ENCODE assay signal across 9 cellular contexts in the genomic region with DNA sequence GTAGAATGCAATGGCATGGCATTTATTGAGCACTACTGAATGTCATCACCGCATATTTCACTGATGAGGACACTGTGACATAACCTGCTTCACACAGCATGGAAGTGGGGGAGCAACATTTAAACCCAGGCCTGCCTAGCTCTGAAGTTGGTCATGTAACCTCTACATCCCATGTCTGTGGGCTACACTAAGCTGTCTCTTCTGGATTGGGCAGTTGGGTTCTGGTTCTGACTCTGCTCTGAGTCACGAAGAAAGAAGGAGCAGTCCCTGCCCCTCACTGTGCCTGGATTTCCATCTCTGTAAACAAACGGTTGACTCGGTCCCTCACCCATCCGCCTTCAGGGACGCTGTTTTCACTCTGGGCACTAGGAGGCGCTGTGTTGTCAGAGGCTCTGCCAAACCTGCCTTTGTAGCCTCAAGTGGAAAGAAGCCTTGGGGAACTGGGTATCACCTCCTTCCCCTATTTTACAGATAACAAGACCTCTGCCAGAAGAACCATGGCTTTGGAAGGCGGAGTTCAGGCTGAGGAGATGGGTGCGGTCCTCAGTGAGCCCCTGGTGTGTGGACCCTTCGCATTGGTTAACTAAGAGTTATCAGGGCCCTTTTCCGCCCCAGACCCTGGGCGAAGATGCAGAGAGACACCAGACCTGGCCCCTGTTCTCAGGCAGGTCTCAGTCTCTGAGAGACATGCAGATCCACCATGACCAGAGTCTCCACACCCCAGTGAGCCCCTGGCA. TPM values are rescaled to one million over a fixed set of nuclear protein-coding genes. Genes with fewer than 3 reads are reported as not detected.
A peak's percentile ranks its signal among the peaks of the same experiment; 100 is the strongest.
DNase-seq lines count a peak whose midpoint lies in the region; ATAC-seq, FAIRE-seq and TF ChIP-seq lines count a peak whose summit lies in the region.
"Had no signal": no experiment of that assay in that cellular context is flagged by ENCODE, and none has a peak within 500 bp of the region (broad histone marks: within the 10 kb centered on the region; RNA-seq: fewer than 3 reads in every experiment).

No MANE protein-coding gene starts in this region.

- H3K36me3 ChIP-seq in bronchial epithelial cell (ENCODE audit: control insufficient read depth, insufficient read depth, low read length) (no peaks in the 10 kb centered on the region), HepG2 (replicated peaks in 1 of 2; ENCODE audit: control insufficient read depth in 1 of 2, insufficient read depth in 2 of 2, low read length in 2 of 2) (no peaks in the 10 kb centered on the region)

- CTCF ChIA-PET in WTC11 (lab: Charles Lee) (interaction anchor here (0.6 to 2.1 kb wide), 6 partner anchors 10 to 117 kb away, joined by 3 to 8 read pairs (median 4); no protein-coding TSS in a partner anchor), HepG2 (lab: Yijun Ruan, JAX; ENCODE audit: low intra/inter-chr PET ratio, low total read pairs) (interaction anchor here (1.4 to 2.8 kb wide), 3 partner anchors 40 to 98 kb away, joined by 6 to 40 read pairs (median 13); no protein-coding TSS in a partner anchor)

- 18% methylated on average over 9 of the region's 12 CpGs for WGBS in HepG2 (ENCODE audit: low lambda C conversion rate)

- H3K27ac Mint-ChIP-seq in WTC11: no peak overlapping the region

- peaks cover 13% of the 10 kb centered on the region for H3K4me1 Mint-ChIP-seq in WTC11

- peak; percentile 94 for TF ChIP-seq CTCF in WTC11 (IDR thresholded peaks at IDR 0.05)
- TF ChIP-seq CTCF in bronchial epithelial cell (IDR thresholded peaks at IDR 0.05; ENCODE audit: insufficient read depth, low read length, severe bottlenecking): peak; percentile 97
- peak; percentile 93 for TF ChIP-seq CTCF in HepG2 (CRISPR knock-in tag; IDR thresholded peaks at IDR 0.05)

- BruUV-seq in HepG2 (replicated peaks; lab: Mats Ljungman, UMichigan): no TSS peak

- peak; percentile 58 for ATAC-seq in GM18505 (IDR thresholded peaks at IDR 0.05; ENCODE audit: unreplicated experiment)
- ATAC-seq in WTC11: peak; percentile 85
- ATAC-seq in HepG2: peak; percentile 67
- ATAC-seq in GM19324 (IDR thresholded peaks at IDR 0.05; ENCODE audit: low FRiP score, unreplicated experiment): no peak

- H3K36me3 Mint-ChIP-seq in WTC11: no peaks in the 10 kb centered on the region

- H2AFZ ChIP-seq in HepG2 (ENCODE audit: low read length): no peak overlapping the region

- TF ChIP-seq EP300 in HepG2 (IDR thresholded peaks at IDR 0.05; ENCODE audit: low read depth in 2 of 2, low read length in 2 of 2) (no peak), HepG2 (CRISPR knock-in tag; IDR thresholded peaks at IDR 0.05; ENCODE audit: borderline replicate concordance) (no peak)

- peaks cover 13% of the 10 kb centered on the region for H3K27me3 Mint-ChIP-seq in WTC11 (ENCODE audit: low read depth)

- no peak for TF ChIP-seq POLR2A in GM18505 (IDR thresholded peaks at IDR 0.05; ENCODE audit: borderline replicate concordance, extremely low read depth, insufficient read depth, insufficient read length)
- TF ChIP-seq POLR2A in HepG2 (IDR thresholded peaks at IDR 0.05; ENCODE audit: insufficient read depth in 1 of 2, low read depth in 2 of 2, low read length in 2 of 2): no peak

- H3K4me1 ChIP-seq in HepG2 (ENCODE audit: insufficient read depth, low read length): no peaks in the 10 kb centered on the region

- in situ Hi-C loops in ACHN (cut with HindIII; ENCODE audit: low pct_ligation_motif_present, low pct_unique_long_range_greater_than_20kb, low sequenced_read_pairs) (no loop called here), HepG2 (cut with HindIII; ENCODE audit: extremely low pct_ligation_motif_present, low pct_unique_long_range_greater_than_20kb) (no loop called here)

- H3K79me2 ChIP-seq in HepG2 (ENCODE audit: insufficient read depth, low read length): no peaks in the 10 kb centered on the region

- no peak overlapping the region for H3K9ac ChIP-seq in HepG2 (ENCODE audit: insufficient read depth, low read depth, low read length)

- H3K4me3 ChIP-seq in bronchial epithelial cell (ENCODE audit: low read depth, low read length) (no peak overlapping the region), HepG2 (replicated peaks in 1 of 3; ENCODE audit: insufficient read depth in 1 of 3, low read depth in 2 of 3, low read length in 3 of 3) (no peak overlapping the region)
- H3K4me3 ChIP-seq: skin epidermis had no signal

- intact Hi-C loops in HepG2 (cut with micrococcal nuclease; ENCODE audit: unreplicated experiment): no loop called here

- no peak overlapping the region for H3K27ac ChIP-seq in HepG2 (ENCODE audit: extremely low read length, insufficient read depth, low read length)
- H3K27ac ChIP-seq: skin epidermis had no signal

- H3K27me3 ChIP-seq in bronchial epithelial cell (ENCODE audit: control insufficient read depth, insufficient read depth, low read length) (no peaks in the 10 kb centered on the region), HepG2 (ENCODE audit: control insufficient read depth in 1 of 2, insufficient read depth in 2 of 2, low read length in 2 of 2) (peaks cover 8 to 35% of the 10 kb centered on the region in 2 experiments; a peak in 3 of 5 replicates)

- peak; percentile 60; the same call in 1 of the 2 replicates for TF ChIP-seq RAD21 in HepG2 (CRISPR knock-in tag; IDR thresholded peaks at IDR 0.05)

- no peak overlapping the region for H3K4me2 ChIP-seq in HepG2 (ENCODE audit: low read depth, low read length)

- DNase-seq in ACHN (peak; percentile 75), NCI-H1694 treated with DMSO at 0.1 percent for 48 hours (lab: John Stamatoyannopoulos, UW) (peak; percentile 24), WTC11 (ENCODE audit: low spot score) (peak; percentile 92), bronchial epithelial cell (ENCODE audit: low read depth) (peak; percentile 71), HepG2 (ENCODE audit: low spot score) (peak; percentile 57)
- DNase-seq in stimulated activated CD4-positive, alpha-beta T cell treated with anti-CD3 and anti-CD28 coated beads, TNF-alpha, amount 100 ng/mL, for 48 hours (ENCODE audit: low read depth in 3 of 3): peak; percentile 62 to 74 (median 65)

- H3K9me3 ChIP-seq in HepG2 (ENCODE audit: low read length): no peaks in the 10 kb centered on the region

- H4K20me1 ChIP-seq in HepG2 (ENCODE audit: insufficient read depth, low read length): no peaks in the 10 kb centered on the region

- peak; percentile 93 for FAIRE-seq in bronchial epithelial cell (lab: Jason Lieb, UNC)
- peak; percentile 86 for FAIRE-seq in HepG2 (lab: Jason Lieb, UNC)

- H3K9me3 Mint-ChIP-seq in WTC11: no peaks in the 10 kb centered on the region

- POLR2A ChIA-PET in WTC11 (lab: Charles Lee): no interaction called here
- POLR2A ChIA-PET in HepG2 (lab: Yijun Ruan, JAX): no interaction called here

- H3K4me3 Mint-ChIP-seq in WTC11: no peak overlapping the region

RNA-seq across cellular contexts. Expression of a gene that starts 12.6 kb away (rescaled TPM):
- total RNA-seq in WTC11 (2021) (16.5 to 18.2 TPM (median 16.9 TPM) in 3 replicates), bronchial epithelial cell (4.5 and 5.1 TPM in 2 replicates), HepG2 (2016; rRNA removed; fragmentation: Illumina TruSeq; extraction: Trizol) (5.7 and 10.7 TPM in 2 replicates)
- 4.6 and 5.1 TPM in 2 replicates for total RNA-seq in HepG2 (2016; cell fraction: cytosol; rRNA removed; fragmentation: Illumina TruSeq; extraction: Trizol; ENCODE audit: low read depth)
- 3.7 and 12.1 TPM in 2 replicates for total RNA-seq in HepG2 (2016; cell fraction: insoluble cytoplasmic fraction; rRNA removed; fragmentation: Illumina TruSeq; extraction: Trizol)
- total RNA-seq in HepG2 (2016; cell fraction: membrane; rRNA removed; fragmentation: Illumina TruSeq; extraction: Trizol): 3.3 and 3.8 TPM in 2 replicates
- 20.3 and 20.6 TPM in 2 replicates for total RNA-seq in HepG2 (2016; cell fraction: nucleus; rRNA removed; fragmentation: Illumina TruSeq; extraction: Trizol)
- 28.8 and 37.7 TPM in 2 replicates for polyA plus RNA-seq in HepG2 (2011; rRNA removed)
- polyA plus RNA-seq in HepG2 (2011; cell fraction: cytosol; rRNA removed): 7.4 and 13.6 TPM in 2 replicates
- polyA plus RNA-seq in HepG2 (2011; cell fraction: nucleus; rRNA removed): 250 and 318 TPM in 2 replicates
- 17.9 and 20.3 TPM in 2 replicates for polyA plus RNA-seq in HepG2 (2012)
- 0.35 and 0.64 TPM in 2 replicates for polyA plus RNA-seq in HepG2 (2016; cell fraction: cytosol; fragmentation: Illumina TruSeq; extraction: Trizol; ENCODE audit: low read depth)
- 5.4 and 7.1 TPM in 2 replicates for polyA plus RNA-seq in HepG2 (2016; cell fraction: insoluble cytoplasmic fraction; fragmentation: Illumina TruSeq; extraction: Trizol; ENCODE audit: low read depth)
- polyA plus RNA-seq in HepG2 (2016; cell fraction: membrane; fragmentation: Illumina TruSeq; extraction: Trizol; ENCODE audit: low read depth): 0.76 and 0.94 TPM in 2 replicates
- 83.1 and 89.4 TPM in 2 replicates for polyA plus RNA-seq in HepG2 (2016; cell fraction: nucleus; fragmentation: Illumina TruSeq; extraction: Trizol; ENCODE audit: insufficient read depth, low read depth)
- polyA minus RNA-seq in HepG2 (2011; rRNA and poly(A)+ RNA removed; ENCODE audit: low replicate concordance): 41.7 and 126 TPM in 2 replicates
- 13.5 and 20.6 TPM in 2 replicates for polyA minus RNA-seq in HepG2 (2011; cell fraction: cytosol; rRNA and poly(A)+ RNA removed)
- polyA minus RNA-seq in HepG2 (2011; cell fraction: nucleus; rRNA and poly(A)+ RNA removed): 85.9 and 99.9 TPM in 2 replicates

RNA-seq across cellular contexts. Expression of a gene that starts 23.3 kb away (rescaled TPM):
- total RNA-seq in WTC11 (2021) (0.11 to 0.16 TPM in 2 of 3 replicates, not detected in the other), bronchial epithelial cell (0.26 TPM in 1 of 2 replicates, not detected in the other), HepG2 (2016; rRNA removed; fragmentation: Illumina TruSeq; extraction: Trizol) (0.11 and 0.29 TPM in 2 replicates)
- 0.10 TPM in 1 of 2 replicates, not detected in the other for total RNA-seq in HepG2 (2016; cell fraction: cytosol; rRNA removed; fragmentation: Illumina TruSeq; extraction: Trizol; ENCODE audit: low read depth)
- 0.13 and 0.27 TPM in 2 replicates for total RNA-seq in HepG2 (2016; cell fraction: insoluble cytoplasmic fraction; rRNA removed; fragmentation: Illumina TruSeq; extraction: Trizol)
- total RNA-seq in HepG2 (2016; cell fraction: membrane; rRNA removed; fragmentation: Illumina TruSeq; extraction: Trizol): not detected in 2 replicates
- not detected in 2 replicates for total RNA-seq in HepG2 (2016; cell fraction: nucleus; rRNA removed; fragmentation: Illumina TruSeq; extraction: Trizol)
- polyA plus RNA-seq in HepG2 (2011; rRNA removed): 0.09 and 0.29 TPM in 2 replicates
- 0.10 and 0.12 TPM in 2 replicates for polyA plus RNA-seq in HepG2 (2011; cell fraction: cytosol; rRNA removed)
- 0.05 and 0.35 TPM in 2 replicates for polyA plus RNA-seq in HepG2 (2011; cell fraction: nucleus; rRNA removed)
- polyA plus RNA-seq in HepG2 (2012): 0.24 TPM in 1 of 2 replicates, not detected in the other
- 0.05 and 0.06 TPM in 2 replicates for polyA plus RNA-seq in HepG2 (2016; cell fraction: cytosol; fragmentation: Illumina TruSeq; extraction: Trizol; ENCODE audit: low read depth)
- polyA plus RNA-seq in HepG2 (2016; cell fraction: insoluble cytoplasmic fraction; fragmentation: Illumina TruSeq; extraction: Trizol; ENCODE audit: low read depth): 0.10 and 0.20 TPM in 2 replicates
- 0.10 and 0.17 TPM in 2 replicates for polyA plus RNA-seq in HepG2 (2016; cell fraction: membrane; fragmentation: Illumina TruSeq; extraction: Trizol; ENCODE audit: low read depth)
- 0.36 and 0.41 TPM in 2 replicates for polyA plus RNA-seq in HepG2 (2016; cell fraction: nucleus; fragmentation: Illumina TruSeq; extraction: Trizol; ENCODE audit: insufficient read depth, low read depth)
- polyA minus RNA-seq in HepG2 (2011; rRNA and poly(A)+ RNA removed; ENCODE audit: low replicate concordance): 0.40 and 1.7 TPM in 2 replicates
- not detected in 2 replicates for polyA minus RNA-seq in HepG2 (2011; cell fraction: cytosol; rRNA and poly(A)+ RNA removed)
- polyA minus RNA-seq in HepG2 (2011; cell fraction: nucleus; rRNA and poly(A)+ RNA removed): 0.12 and 0.26 TPM in 2 replicates

Comparison
In these comparisons a context has a peak if more than half of its experiments do, and no peak if none do; other contexts are left out.
1. DNase-seq: peak in every context shown above with its lines; median percentile 92 in WTC11; 75 in ACHN; 71 in bronchial epithelial cell; 65 in stimulated activated CD4-positive, alpha-beta T cell treated with anti-CD3 and anti-CD28 coated beads, TNF-alpha, amount 100 ng/mL, for 48 hours; 57 in HepG2; 24 in NCI-H1694 treated with DMSO at 0.1 percent for 48 hours.